Comparison of ENCODE assay signal across 8 cellular contexts in genomic region chr7:99112097-99112496, GRCh38. TPM values are rescaled to one million over a fixed set of nuclear protein-coding genes. Genes with fewer than 3 reads are reported as not detected.
DNase-seq lines count a peak whose midpoint lies in the region; ATAC-seq and TF ChIP-seq lines count a peak whose summit lies in the region.

No MANE protein-coding gene starts in this region.

- H3K27ac ChIP-seq in IMR-90 (ENCODE audit: insufficient read depth, low read length) = no peak overlapping the region

- H3K4me2 ChIP-seq in IMR-90 (ENCODE audit: low read depth, low read length) = 0 out of 2 replicates have a peak overlapping the region, but pooled peaks have one; percentile 22

- in situ Hi-C loops in IMR-90 (cut with MboI; ENCODE audit: low sequenced_read_pairs) = no loop called here

- no peak for TF ChIP-seq POLR2A in IMR-90 (IDR thresholded peaks at IDR 0.05; ENCODE audit: low read depth, low read length)

- H3K9ac ChIP-seq in IMR-90 (ENCODE audit: low read depth, low read length) = no peak overlapping the region

- H3K36me3 ChIP-seq in IMR-90 (ENCODE audit: control insufficient read depth, insufficient read depth, low read length) = peaks cover 2% of the 10 kb centered on the region; the same call in 1 of the 2 replicates

- peaks cover 27% of the 10 kb centered on the region for H3K4me1 ChIP-seq in IMR-90 (ENCODE audit: control insufficient read depth, insufficient read depth, low read length)

- dilution Hi-C loops in IMR-90 (cut with HindIII; ENCODE audit: low sequenced_read_pairs, unreplicated experiment) = no loop called here

- no peak overlapping the region for H4K8ac ChIP-seq in IMR-90 (ENCODE audit: low read depth in 2 of 2, low read length in 2 of 2)

- no peak overlapping the region for H3K18ac ChIP-seq in IMR-90 (ENCODE audit: low read depth, low read length)

- peaks cover 46% of the 10 kb centered on the region for H4K20me1 ChIP-seq in IMR-90 (ENCODE audit: insufficient read depth, low read length)

- intact Hi-C loops in IMR-90 (cut with micrococcal nuclease) = no loop called here

- POLR2A ChIA-PET in IMR-90 (lab: Charles Lee; ENCODE audit: unreplicated experiment) = no interaction called here

- DNase-seq in Daoy (ENCODE audit: low read depth) (peak; percentile 35), IMR-90 (no peak), islet precursor cell (peak; percentile 77), GM20000 (ENCODE audit: low spot score) (no peak), DMS 273 (lab: John Stamatoyannopoulos, UW; ENCODE audit: unreplicated experiment) (no peak), dedifferentiated amniotic fluid mesenchymal stem cell (ENCODE audit: extremely low spot score) (no peak), NCI-H128 (lab: John Stamatoyannopoulos, UW; ENCODE audit: unreplicated experiment) (no peak)

- WGBS in IMR-90 (ENCODE audit: extremely low coverage in 2 of 2, insufficient read length in 1 of 2), 2 experiments = no CpG with 5 or more reads among the region's 2 CpGs

- CTCF ChIA-PET in IMR-90 (lab: Yijun Ruan, JAX) = interaction anchor here (0.5 to 1.3 kb wide), 2 partner anchors 9 to 15 kb away, joined by 4 to 7 read pairs; no protein-coding TSS in a partner anchor

- H2BK15ac ChIP-seq in IMR-90 (ENCODE audit: low read depth, low read length) = no peak overlapping the region

- H3K79me1 ChIP-seq in IMR-90 (ENCODE audit: low read depth in 1 of 2, low read length in 2 of 2) = peaks cover 21 to 51% of the 10 kb centered on the region in 2 experiments

- TF ChIP-seq CTCF in IMR-90 (conservative IDR thresholded peaks at IDR 0.05; ENCODE audit: low read depth, low read length) (no peak), GM20000 (IDR thresholded peaks at IDR 0.05; ENCODE audit: extremely low read depth, missing control alignments) (no peak)

- no peak overlapping the region for H3K4me3 ChIP-seq in IMR-90 (ENCODE audit: insufficient read depth, low read depth, low read length)

- H2AK5ac ChIP-seq in IMR-90 (ENCODE audit: low read depth, low read length) = no peak overlapping the region

- no peak overlapping the region for H3K56ac ChIP-seq in IMR-90 (ENCODE audit: extremely low read depth, insufficient read depth, low read length)

- no peak overlapping the region for H4K91ac ChIP-seq in IMR-90 (ENCODE audit: insufficient read depth, low read depth, low read length)

- no peaks in the 10 kb centered on the region for H3K27me3 ChIP-seq in IMR-90 (ENCODE audit: control insufficient read depth, insufficient read depth, low read length)

- H2AK9ac ChIP-seq in IMR-90 (replicated peaks; ENCODE audit: low read depth, low read length, poor library complexity) = no peak overlapping the region

- H2BK5ac ChIP-seq in IMR-90 (ENCODE audit: low read depth, low read length, poor library complexity, severe bottlenecking) = no peak overlapping the region

- no peak overlapping the region for H2BK120ac ChIP-seq in IMR-90 (ENCODE audit: low read depth, low read length)

- peaks cover 26% of the 10 kb centered on the region for H3K9me1 ChIP-seq in IMR-90 (ENCODE audit: insufficient read depth, low read length)

- no TSS peak for BruUV-seq in IMR-90 (replicated peaks; lab: Mats Ljungman, UMichigan)

- no peak overlapping the region for H3K23ac ChIP-seq in IMR-90 (ENCODE audit: low read depth, low read length)

- ATAC-seq in GM21528 (IDR thresholded peaks at IDR 0.05; ENCODE audit: low FRiP score, unreplicated experiment) (peak; percentile 89), IMR-90 (ENCODE audit: low read depth) (no peak; the same call in 1 of the 2 replicates)

- H3K9me3 ChIP-seq in IMR-90 (ENCODE audit: control insufficient read depth, insufficient read depth, low read length) = no peaks in the 10 kb centered on the region

- no peak for TF ChIP-seq RAD21 in IMR-90 (IDR thresholded peaks at IDR 0.05; ENCODE audit: low read length)

- no peak overlapping the region for H2AFZ ChIP-seq in IMR-90 (replicated peaks; ENCODE audit: low read length, poor library complexity)

- no peak overlapping the region; the same call in 1 of the 2 replicates for H3K14ac ChIP-seq in IMR-90 (replicated peaks; ENCODE audit: low read depth, low read length)

- peak overlapping the region; percentile 18; the same call in 1 of the 2 replicates for H3K4ac ChIP-seq in IMR-90 (ENCODE audit: low read depth, low read length)

- no peak overlapping the region for H4K5ac ChIP-seq in IMR-90 (ENCODE audit: low read depth, low read length)

- no peak overlapping the region; the same call in 1 of the 2 replicates for H2BK20ac ChIP-seq in IMR-90 (ENCODE audit: low read depth, low read length)

TF ChIP-seq in IMR-90, 13 proteins besides CTCF, POLR2A, EP300 and RAD21:
- TF ChIP-seq CHD1 (IDR thresholded peaks at IDR 0.05; ENCODE audit: low read depth, low read length) (no peak), RFX5 (IDR thresholded peaks at IDR 0.05; ENCODE audit: low read depth, low read length) (no peak), RCOR1 (IDR thresholded peaks at IDR 0.05; ENCODE audit: insufficient replicate concordance, low read length) (no peak), FOS (IDR thresholded peaks at IDR 0.05; ENCODE audit: low read depth, low read length) (no peak), NFE2L2 (IDR thresholded peaks at IDR 0.05; ENCODE audit: low read depth, low read length) (no peak), MXI1 (IDR thresholded peaks at IDR 0.05; ENCODE audit: borderline replicate concordance, low read depth, low read length) (no peak), CEBPB (IDR thresholded peaks at IDR 0.05; ENCODE audit: low read depth, low read length) (no peak), MAZ (IDR thresholded peaks at IDR 0.05; ENCODE audit: borderline replicate concordance, low read depth, low read length) (no peak), SMC3 (IDR thresholded peaks at IDR 0.05; ENCODE audit: low read depth, low read length) (no peak), USF2 (IDR thresholded peaks at IDR 0.05; ENCODE audit: low read depth, low read length) (no peak), ELK1 (IDR thresholded peaks at IDR 0.05; ENCODE audit: borderline replicate concordance, low read depth, low read length) (no peak)

RNA-seq across cellular contexts. Expression of gene SMURF1, which starts 31.8 kb away (rescaled TPM):
- 42.5 and 46.6 TPM in 2 replicates for total RNA-seq in Daoy (2014; rRNA removed; shearing (Covaris generic))
- 20.3 and 21.7 TPM in 2 replicates for total RNA-seq in IMR-90 (2012; rRNA removed)
- polyA plus RNA-seq in IMR-90 (2012; rRNA removed) = 13.3 and 13.4 TPM in 2 replicates
- 6.4 and 8.0 TPM in 2 replicates for polyA plus RNA-seq in IMR-90 (2012; cell fraction: cytosol; rRNA removed)
- polyA plus RNA-seq in IMR-90 (2012; cell fraction: nucleus; rRNA removed; ENCODE audit: low replicate concordance) = 24.1 and 44.4 TPM in 2 replicates

Comparison
In these comparisons a context has a peak if more than half of its experiments do, and no peak if none do; other contexts are left out.
1. DNase-seq: peak in Daoy (single experiment) and islet precursor cell (single experiment); none in IMR-90 (single experiment), GM20000 (single experiment), DMS 273 (single experiment), dedifferentiated amniotic fluid mesenchymal stem cell (single experiment) and NCI-H128 (single experiment).